Comparison of ENCODE assay signal across 28 cellular contexts in genomic region chr15:75051711-75052110, GRCh38.
"Had no signal": no experiment of that assay in that cellular context is flagged by ENCODE, and none has a peak within 500 bp of the region (broad histone marks: within the 10 kb centered on the region; RNA-seq: fewer than 3 reads in every experiment).

No MANE protein-coding gene starts in this region.

- H3K36me3 ChIP-seq: gastrocnemius medialis, left lung, thoracic aorta had no signal

- H3K4me3 Mint-ChIP-seq: activated CD4-positive, alpha-beta T cell treated with anti-CD3 and anti-CD28 coated beads for 36 hours; activated CD8-positive, alpha-beta memory T cell treated with anti-CD3 and anti-CD28 coated beads, Interleukin-2, amount 10 ng/mL, durations not matched to agents 7 days and 5 days; activated CD8-positive, alpha-beta T cell treated with anti-CD3 and anti-CD28 coated beads, Interleukin-2, amount 10 ng/mL, durations not matched to agents 7 days and 5 days; activated naive CD4-positive, alpha-beta T cell treated with anti-CD3 and anti-CD28 coated beads, Interleukin-2, amount 50 U/mL, for 24 hours; activated naive CD8-positive, alpha-beta T cell treated with anti-CD3 and anti-CD28 coated beads, Interleukin-2, amount 50 U/mL, for 24 hours; central memory CD8-positive, alpha-beta T cell; mesothelial cell of epicardium; naive thymus-derived CD4-positive, alpha-beta T cell had no signal

- H3K27ac Mint-ChIP-seq: activated CD4-positive, alpha-beta T cell treated with anti-CD3 and anti-CD28 coated beads for 36 hours; activated CD8-positive, alpha-beta memory T cell treated with anti-CD3 and anti-CD28 coated beads, Interleukin-2, amount 10 ng/mL, durations not matched to agents 7 days and 5 days; activated CD8-positive, alpha-beta T cell treated with anti-CD3 and anti-CD28 coated beads, Interleukin-2, amount 10 ng/mL, durations not matched to agents 7 days and 5 days; activated naive CD4-positive, alpha-beta T cell treated with anti-CD3 and anti-CD28 coated beads, Interleukin-2, amount 50 U/mL, for 24 hours; activated naive CD8-positive, alpha-beta T cell treated with anti-CD3 and anti-CD28 coated beads, Interleukin-2, amount 50 U/mL, for 24 hours; activated T-helper 2 cell treated with anti-CD3 and anti-CD28 coated beads, Interferon-gamma antibody, Interleukin-2, Interleukin-4, amounts not matched to agents 10 μg/mL and 5 μg/mL and 100 μg/mL, durations not matched to agents 14 hours and 24 hours and 36 hours; mesothelial cell of epicardium; naive thymus-derived CD4-positive, alpha-beta T cell had no signal

- H3K9me3 Mint-ChIP-seq: activated naive CD4-positive, alpha-beta T cell treated with anti-CD3 and anti-CD28 coated beads, Interleukin-2, amount 50 U/mL, for 24 hours; activated naive CD8-positive, alpha-beta T cell treated with anti-CD3 and anti-CD28 coated beads, Interleukin-2, amount 50 U/mL, for 24 hours; activated T-helper 2 cell treated with anti-CD3 and anti-CD28 coated beads, Interferon-gamma antibody, Interleukin-2, Interleukin-4, amounts not matched to agents 10 μg/mL and 5 μg/mL and 100 μg/mL, durations not matched to agents 14 hours and 24 hours and 36 hours; central memory CD8-positive, alpha-beta T cell; mesothelial cell of epicardium; naive thymus-derived CD4-positive, alpha-beta T cell had no signal

- H3K36me3 Mint-ChIP-seq: mesothelial cell of epicardium had no signal

- H3K4me1 Mint-ChIP-seq: activated naive CD4-positive, alpha-beta T cell treated with anti-CD3 and anti-CD28 coated beads, Interleukin-2, amount 50 U/mL, for 24 hours had no signal

- H3K27me3 ChIP-seq: dorsolateral prefrontal cortex, gastrocnemius medialis, left lung had no signal

- H3K9me3 ChIP-seq: gastrocnemius medialis, left lung, psoas muscle, thoracic aorta had no signal

- H3K9ac ChIP-seq: parathyroid adenoma had no signal

- H2AFZ ChIP-seq: parathyroid adenoma had no signal

- ATAC-seq: activated CD4-positive, alpha-beta T cell treated with anti-CD3 and anti-CD28 coated beads for 36 hours; activated CD8-positive, alpha-beta memory T cell treated with anti-CD3 and anti-CD28 coated beads, Interleukin-2, amount 10 ng/mL, durations not matched to agents 7 days and 5 days; activated CD8-positive, alpha-beta T cell treated with anti-CD3 and anti-CD28 coated beads, Interleukin-2, amount 10 ng/mL, durations not matched to agents 7 days and 5 days; activated naive CD8-positive, alpha-beta T cell treated with anti-CD3 and anti-CD28 coated beads, Interleukin-2, amount 50 U/mL, for 24 hours; gastrocnemius medialis; left lung; naive thymus-derived CD4-positive, alpha-beta T cell; psoas muscle; SK-N-SH treated with all-trans-retinoic acid at 6 μM for 48 hours; stimulated activated naive CD8-positive, alpha-beta T cell treated with anti-CD3 and anti-CD28 coated beads, Interleukin-15, Interleukin-2, amounts not matched to agents 100 U/mL and 50 U/mL, for 24 hours had no signal

- H3K27me3 Mint-ChIP-seq: activated CD4-positive, alpha-beta T cell treated with anti-CD3 and anti-CD28 coated beads for 36 hours; activated CD8-positive, alpha-beta memory T cell treated with anti-CD3 and anti-CD28 coated beads, Interleukin-2, amount 10 ng/mL, durations not matched to agents 7 days and 5 days; activated naive CD4-positive, alpha-beta T cell treated with anti-CD3 and anti-CD28 coated beads, Interleukin-2, amount 50 U/mL, for 24 hours; activated naive CD8-positive, alpha-beta T cell treated with anti-CD3 and anti-CD28 coated beads, Interleukin-2, amount 50 U/mL, for 24 hours; central memory CD8-positive, alpha-beta T cell; naive thymus-derived CD4-positive, alpha-beta T cell had no signal

- H3K79me2 ChIP-seq: parathyroid adenoma had no signal

- H3K27ac ChIP-seq: gastrocnemius medialis, left lung, parathyroid adenoma, psoas muscle, thoracic aorta had no signal

- H3K4me3 ChIP-seq: dorsolateral prefrontal cortex, gastrocnemius medialis, left lung, psoas muscle, thoracic aorta had no signal

- DNase-seq: activated CD4-positive, alpha-beta T cell treated with anti-CD3 and anti-CD28 coated beads for 36 hours; activated CD4-positive, CD25-positive, alpha-beta regulatory T cell; activated CD8-positive, alpha-beta memory T cell treated with anti-CD3 and anti-CD28 coated beads, Interleukin-2, amount 10 ng/mL, durations not matched to agents 7 days and 5 days; activated CD8-positive, alpha-beta T cell treated with anti-CD3 and anti-CD28 coated beads, Interleukin-2, amount 10 ng/mL, durations not matched to agents 7 days and 5 days; activated naive CD8-positive, alpha-beta T cell treated with anti-CD3 and anti-CD28 coated beads, Interleukin-2, amount 50 U/mL, for 24 hours; activated T-cell treated with anti-CD3 and anti-CD28 coated beads, Interleukin-2, amount 50 U/mL, for 48 hours; amygdala; dorsolateral prefrontal cortex; effector memory CD4-positive, alpha-beta T cell; gastrocnemius medialis; head of caudate nucleus; kidney glomerular epithelial cell; left lung; mammary epithelial cell; naive thymus-derived CD4-positive, alpha-beta T cell; occipital lobe; stimulated activated CD4-positive, alpha-beta T cell treated with anti-CD3 and anti-CD28 coated beads, Interleukin-2, amount 100 ng/mL, for 48 hours; stimulated activated naive CD8-positive, alpha-beta T cell treated with anti-CD3 and anti-CD28 coated beads, Interleukin-15, Interleukin-2, amounts not matched to agents 100 U/mL and 50 U/mL, for 24 hours; T-helper 2 cell; trophoblast cell had no signal
